In genomic region chr9:128008171-128008570, GRCh38 we compare ENCODE assay signal across 1 cellular context.
TF ChIP-seq lines count a peak whose summit lies in the region.

No MANE protein-coding gene starts in this region.

TF ChIP-seq in K562, 482 proteins besides CTCF, POLR2A, EP300 and RAD21:
- TF ChIP-seq CBX3 (IDR thresholded peaks at IDR 0.05; ENCODE audit: borderline replicate concordance in 1 of 2, low read length in 2 of 2) (peak in 1 of 2 experiments; percentile 26; a peak in 1 of 3 replicates), SMARCA5 (IDR thresholded peaks at IDR 0.05) (peak; percentile 76; the same call in 1 of the 2 replicates), ATF7 (IDR thresholded peaks at IDR 0.05) (no peak), ADNP (tag; IDR thresholded peaks at IDR 0.05) (peak; percentile 52; the same call in 1 of the 2 replicates), RBM25 (IDR thresholded peaks at IDR 0.05; ENCODE audit: low read depth, low read length, severe bottlenecking) (peak; percentile 44), SPI1 (IDR thresholded peaks at IDR 0.05; ENCODE audit: borderline replicate concordance, low read depth, low read length) (no peak), ZBTB11 (CRISPR knock-in tag; IDR thresholded peaks at IDR 0.05) (no peak), TRIM28 (IDR thresholded peaks at IDR 0.05) (peak; percentile 57; the same call in 1 of the 2 replicates), JUNB (CRISPR knock-in tag; conservative IDR thresholded peaks at IDR 0.05) (no peak)
